Comparison of ENCODE assay signal across 1 cellular context in the genomic region with DNA sequence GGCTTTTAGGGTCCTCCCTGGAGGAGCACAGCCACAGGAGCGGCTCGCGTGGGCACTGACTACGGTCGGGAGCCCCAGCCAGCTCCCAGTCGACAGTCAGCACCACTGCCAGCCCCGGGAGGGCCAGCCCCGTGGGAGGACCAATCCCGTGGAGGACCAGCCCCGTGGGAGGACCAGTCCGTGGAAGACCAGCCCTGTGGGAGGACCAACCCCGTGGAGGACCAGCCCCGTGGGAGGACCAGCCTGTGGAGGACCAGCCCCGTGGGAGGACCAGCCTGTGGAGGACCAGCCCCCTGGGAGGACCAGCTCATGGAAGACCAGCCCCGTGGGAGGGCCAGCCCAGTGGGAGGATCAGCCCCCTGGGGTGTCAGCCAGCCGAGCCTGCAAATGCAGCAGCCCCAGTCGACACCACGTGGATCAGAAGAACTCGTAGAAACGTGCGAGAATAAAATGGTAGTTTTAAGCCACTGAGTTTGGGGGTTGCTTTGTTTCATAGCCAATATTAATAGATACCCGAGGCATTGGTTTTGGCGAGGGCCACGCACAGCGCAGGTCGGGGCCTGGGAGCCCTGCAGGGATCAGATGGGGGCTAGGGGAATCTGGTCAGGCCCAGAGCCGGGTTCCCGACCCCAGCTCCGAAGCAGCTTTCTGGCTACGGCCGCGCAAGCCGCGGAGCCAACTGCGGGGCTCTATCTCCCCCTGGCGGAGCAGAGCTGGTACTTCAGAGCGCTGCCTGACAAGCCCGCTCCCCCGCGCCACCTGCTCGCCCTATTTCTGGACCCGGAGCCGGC.
A peak's percentile ranks its signal among the peaks of the same experiment; 100 is the strongest.
TF ChIP-seq lines count a peak whose summit lies in the region.

No MANE protein-coding gene starts in this region.

TF ChIP-seq in HEK293, 187 proteins besides CTCF, POLR2A, EP300 and RAD21 (continued from another document):
- TF ChIP-seq ZNF24 (tag by site-specific recombination; IDR thresholded peaks at IDR 0.05) (no peak), ZNF473 (tag by site-specific recombination; IDR thresholded peaks at IDR 0.05) (no peak), SETDB1 (IDR thresholded peaks at IDR 0.05; ENCODE audit: insufficient read length, low read length) (no peak), KLF17 (tag by site-specific recombination; IDR thresholded peaks at IDR 0.05) (no peak), ZFHX2 (tag by site-specific recombination; conservative IDR thresholded peaks at IDR 0.05) (peak; percentile 87), ZNF211 (tag by site-specific recombination; IDR thresholded peaks at IDR 0.05; ENCODE audit: low read depth) (no peak), ZNF600 (tag by site-specific recombination; IDR thresholded peaks at IDR 0.05) (0 out of 2 replicates have a peak, but pooled peaks have one; percentile 36), ZNF121 (tag by site-specific recombination; IDR thresholded peaks at IDR 0.05) (no peak), KLF16 (tag by site-specific recombination; IDR thresholded peaks at IDR 0.05) (no peak), ZNF664 (tag by site-specific recombination; IDR thresholded peaks at IDR 0.05) (no peak), EGR2 (tag by site-specific recombination; IDR thresholded peaks at IDR 0.05; ENCODE audit: low read depth) (peak; percentile 73)
